Comparison of ENCODE assay signal across 8 cellular contexts in genomic region chr17:75487351-75488070, GRCh38. TPM values are rescaled to one million over a fixed set of nuclear protein-coding genes. Genes with fewer than 3 reads are reported as not detected.
DNase-seq lines count a peak whose midpoint lies in the region; ATAC-seq and TF ChIP-seq lines count a peak whose summit lies in the region.

No MANE protein-coding gene starts in this region.

- 22% methylated on average over 12 of the region's 12 CpGs for WGBS in thymus

- peaks cover 20% of the 10 kb centered on the region for H3K4me1 Mint-ChIP-seq in activated naive CD8-positive, alpha-beta T cell treated with anti-CD3 and anti-CD28 coated beads, Interleukin-2, amount 50 U/mL, for 24 hours

- no peak for TF ChIP-seq CTCF in mucosa of descending colon (IDR thresholded peaks at IDR 0.05)

- no peaks in the 10 kb centered on the region for H3K27me3 ChIP-seq in thymus (ENCODE audit: control insufficient read depth, insufficient read depth)

- H3K27me3 Mint-ChIP-seq in activated naive CD8-positive, alpha-beta T cell treated with anti-CD3 and anti-CD28 coated beads, Interleukin-2, amount 50 U/mL, for 24 hours, result no peaks in the 10 kb centered on the region

- H3K4me1 ChIP-seq in mucosa of descending colon (ENCODE audit: low read depth) (peaks cover 7% of the 10 kb centered on the region), thymus (ENCODE audit: control insufficient read depth, insufficient read depth, low read length) (peaks cover 14% of the 10 kb centered on the region)

- intact Hi-C loops in mucosa of descending colon (cut with DNase I, micrococcal nuclease), result no loop called here

- H3K27ac Mint-ChIP-seq in activated naive CD8-positive, alpha-beta T cell treated with anti-CD3 and anti-CD28 coated beads, Interleukin-2, amount 50 U/mL, for 24 hours, result peak overlapping the region; percentile 98

- H3K9me3 ChIP-seq in mucosa of descending colon (no peaks in the 10 kb centered on the region), thymus (ENCODE audit: control insufficient read depth) (no peaks in the 10 kb centered on the region)

- H3K36me3 ChIP-seq in mucosa of descending colon (ENCODE audit: low read depth), result no peaks in the 10 kb centered on the region
- H3K36me3 ChIP-seq in thymus (ENCODE audit: control insufficient read depth, insufficient read depth), result peaks cover 49% of the 10 kb centered on the region

- peaks cover 3% of the 10 kb centered on the region for H3K36me3 Mint-ChIP-seq in activated naive CD8-positive, alpha-beta T cell treated with anti-CD3 and anti-CD28 coated beads, Interleukin-2, amount 50 U/mL, for 24 hours (ENCODE audit: low read depth)

- DNase-seq in CD1c-positive myeloid dendritic cell (ENCODE audit: extremely low spot score) (peak; percentile 66), mucosa of descending colon (peak in 1 of 3 donors; percentile 45), NCI-H2107 (lab: John Stamatoyannopoulos, UW) (no peak)
- peak; percentile 46 for DNase-seq in activated naive CD8-positive, alpha-beta T cell treated with anti-CD3 and anti-CD28 coated beads, Interleukin-2, amount 50 U/mL, for 24 hours

- peak overlapping the region; percentile 84 for H3K27ac ChIP-seq in thymus (ENCODE audit: low read depth)

- ATAC-seq in activated naive CD8-positive, alpha-beta T cell treated with anti-CD3 and anti-CD28 coated beads, Interleukin-2, amount 50 U/mL, for 24 hours, result peak; percentile 71
- ATAC-seq in mucosa of descending colon (peak; percentile 30), HG02884 (IDR thresholded peaks at IDR 0.05; ENCODE audit: unreplicated experiment) (no peak), HG02973 (IDR thresholded peaks at IDR 0.05; ENCODE audit: unreplicated experiment) (no peak)

- H3K4me3 ChIP-seq in mucosa of descending colon (no peak overlapping the region), thymus (ENCODE audit: low read length) (no peak overlapping the region)

- H3K4me3 Mint-ChIP-seq in activated naive CD8-positive, alpha-beta T cell treated with anti-CD3 and anti-CD28 coated beads, Interleukin-2, amount 50 U/mL, for 24 hours, result peak overlapping the region; percentile 57

- H3K9me3 Mint-ChIP-seq in activated naive CD8-positive, alpha-beta T cell treated with anti-CD3 and anti-CD28 coated beads, Interleukin-2, amount 50 U/mL, for 24 hours, result no peaks in the 10 kb centered on the region

TF ChIP-seq in PFSK-1, 5 proteins besides CTCF, POLR2A, EP300 and RAD21:
- TF ChIP-seq SIN3A (IDR thresholded peaks at IDR 0.05; ENCODE audit: borderline replicate concordance, insufficient read depth, low read length) (no peak), TAF1 (IDR thresholded peaks at IDR 0.05; ENCODE audit: borderline replicate concordance, insufficient read depth, low read length) (no peak), POLR2AphosphoS5 (IDR thresholded peaks at IDR 0.05; ENCODE audit: low read depth, low read length) (no peak), FOXP2 (optimal IDR thresholded peaks at IDR 0.05; ENCODE audit: borderline replicate concordance, extremely low read depth, extremely low read length, insufficient read depth) (peak; percentile 63)
TF ChIP-seq in PFSK-1: peak in this region for 1.

RNA-seq across cellular contexts. Expression of gene CASKIN2, which starts 27.8 kb away (rescaled TPM):
- 19.5 TPM for polyA plus RNA-seq in PFSK-1 (2012; ENCODE audit: insufficient read length, low read depth)
- 10 to 100 TPM; 27.8 to 44.5 (median 33.8) TPM for total RNA-seq in mucosa of descending colon
- polyA plus RNA-seq in thymus, result 5.4 TPM

RNA-seq across cellular contexts. Expression of gene TSEN54, which starts 28.8 kb away (rescaled TPM):
- polyA plus RNA-seq in PFSK-1 (2012; ENCODE audit: insufficient read length, low read depth), result 41.1 TPM
- total RNA-seq in mucosa of descending colon, result 10 to 100 TPM; 26.3 to 38.0 (median 28.7) TPM
- 91.0 TPM for polyA plus RNA-seq in thymus

RNA-seq across cellular contexts. Expression of gene TMEM94, which starts 31.1 kb away (rescaled TPM):
- 91.8 TPM for polyA plus RNA-seq in PFSK-1 (2012; ENCODE audit: insufficient read length, low read depth)
- total RNA-seq in mucosa of descending colon, result 100 to 1,000 TPM in 2 of 3 donors, 10 to 100 TPM in 1; 73.5 to 114 (median 108) TPM
- 64.5 TPM for polyA plus RNA-seq in thymus

RNA-seq across cellular contexts. Expression of gene LLGL2, which starts 38.0 kb away (rescaled TPM):
- 9.2 TPM for polyA plus RNA-seq in PFSK-1 (2012; ENCODE audit: insufficient read length, low read depth)
- total RNA-seq in mucosa of descending colon, result 100 to 1,000 TPM; 269 to 590 (median 405) TPM
- 36.6 TPM for polyA plus RNA-seq in thymus

Comparison
In these comparisons a context has a peak if more than half of its experiments do, and no peak if none do; other contexts are left out.
1. ATAC-seq: peak in activated naive CD8-positive, alpha-beta T cell treated with anti-CD3 and anti-CD28 coated beads, Interleukin-2, amount 50 U/mL, for 24 hours (single experiment) and mucosa of descending colon (single experiment); none in HG02884 (single experiment) and HG02973 (single experiment).